In the genomic region with DNA sequence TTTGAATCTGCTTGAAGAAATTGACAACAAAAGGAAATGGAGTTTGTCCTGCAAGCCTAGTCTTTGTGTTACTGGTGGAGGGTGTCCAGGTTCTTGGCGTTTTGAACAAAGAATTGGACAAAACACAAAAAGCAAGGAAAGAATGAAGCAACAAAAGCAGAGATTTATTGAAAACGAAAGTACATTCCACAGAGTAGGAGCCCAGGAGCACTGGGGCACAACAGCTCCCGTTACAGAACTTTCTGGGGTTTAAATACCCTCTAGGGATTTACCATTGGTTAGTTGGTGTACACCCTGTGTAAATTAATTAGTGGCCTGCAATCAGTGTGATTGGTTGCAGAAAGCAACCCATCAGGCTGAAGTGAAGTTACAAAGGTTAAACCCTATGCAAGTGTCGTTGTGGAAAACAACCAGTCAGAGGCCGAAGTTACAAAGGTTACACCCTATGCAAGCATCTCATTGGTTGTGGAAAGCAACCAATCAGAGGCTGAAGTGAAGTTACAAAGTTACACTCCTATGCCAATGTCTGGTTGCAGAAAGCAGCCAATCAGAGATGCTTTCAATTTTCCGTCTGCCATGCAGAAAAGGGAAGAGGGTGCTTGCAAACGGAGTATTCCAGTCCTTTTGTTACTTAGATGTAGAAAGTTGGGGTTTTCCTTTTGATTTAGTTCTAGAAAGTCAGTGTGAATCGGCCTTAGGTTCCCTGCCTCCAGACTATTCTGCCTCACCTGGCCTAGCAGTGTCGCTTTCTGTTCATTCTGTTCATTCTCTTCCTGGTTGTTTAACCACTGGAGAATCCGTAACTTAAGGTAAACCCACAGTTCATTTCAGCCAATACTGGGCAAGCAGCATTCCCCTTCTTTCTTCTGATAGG, we compare ENCODE assay signal across 14 cellular contexts. TPM values are rescaled to one million over a fixed set of nuclear protein-coding genes. Genes with fewer than 3 reads are reported as not detected.
DNase-seq lines count a peak whose midpoint lies in the region; ATAC-seq and TF ChIP-seq lines count a peak whose summit lies in the region.
"Had no signal": no experiment of that assay in that cellular context is flagged by ENCODE, and none has a peak within 500 bp of the region (broad histone marks: within the 10 kb centered on the region; RNA-seq: fewer than 3 reads in every experiment).

No MANE protein-coding gene starts in this region.

- H3K27ac Mint-ChIP-seq in activated CD4-positive, alpha-beta memory T cell treated with anti-CD3 and anti-CD28 coated beads for 36 hours = no peak overlapping the region

- CTCF ChIA-PET in activated CD4-positive, alpha-beta memory T cell treated with anti-CD3 and anti-CD28 coated beads for 36 hours (lab: Charles Lee) = no interaction called here

- peaks cover 23% of the 10 kb centered on the region for H3K4me1 ChIP-seq in ACC112 (ENCODE audit: control insufficient read depth, insufficient read depth, low read length, unreplicated experiment)

- intact Hi-C loops in activated CD4-positive, alpha-beta memory T cell treated with anti-CD3 and anti-CD28 coated beads for 36 hours (cut with micrococcal nuclease) = no loop called here

- peaks cover 23% of the 10 kb centered on the region for H3K36me3 ChIP-seq in ACC112 (ENCODE audit: insufficient read depth, low read length)

- H3K9me3 Mint-ChIP-seq in activated CD4-positive, alpha-beta memory T cell treated with anti-CD3 and anti-CD28 coated beads for 36 hours = no peaks in the 10 kb centered on the region

- H2AFZ ChIP-seq in ACC112 (ENCODE audit: low read length, unreplicated experiment) = no peak overlapping the region

- H3K36me3 Mint-ChIP-seq in activated CD4-positive, alpha-beta memory T cell treated with anti-CD3 and anti-CD28 coated beads for 36 hours = peaks cover 11% of the 10 kb centered on the region

- H3K79me2 ChIP-seq in ACC112 (ENCODE audit: control insufficient read depth, insufficient read depth, low read length, unreplicated experiment) = no peaks in the 10 kb centered on the region

- H3K4me3 ChIP-seq in ACC112 (ENCODE audit: low read depth, low read length) (0 out of 2 replicates have a peak overlapping the region, but pooled peaks have one; percentile 15), HL-60 (replicated peaks; ENCODE audit: insufficient read depth, low read length) (peak overlapping the region; percentile 57)

- H3K27me3 ChIP-seq in ACC112 (ENCODE audit: insufficient read depth, low read length) (no peaks in the 10 kb centered on the region), HL-60 (ENCODE audit: insufficient read depth, poor library complexity, severe bottlenecking) (no peaks in the 10 kb centered on the region)

- H3K4me3 Mint-ChIP-seq in activated CD4-positive, alpha-beta memory T cell treated with anti-CD3 and anti-CD28 coated beads for 36 hours = peak overlapping the region; percentile 16

- DNase-seq in HL-60 (ENCODE audit: low read depth in 1 of 2, low spot score in 1 of 2) (peak; percentile 94 to 96), left lobe of liver (ENCODE audit: low spot score) (peak; percentile 50), ureter (ENCODE audit: low spot score) (no peak), NCI-H146 treated with DMSO at 0.1 percent for 48 hours (lab: John Stamatoyannopoulos, UW; ENCODE audit: unreplicated experiment) (no peak), NCI-H1092 (lab: John Stamatoyannopoulos, UW) (no peak)
- DNase-seq in activated CD4-positive, alpha-beta memory T cell treated with anti-CD3 and anti-CD28 coated beads for 36 hours = no peak
- DNase-seq: activated CD4-positive, CD25-positive, alpha-beta regulatory T cell treated with anti-CD3 and anti-CD28 coated beads, Interleukin-2, amount 50 U/mL, for 72 hours; foreskin fibroblast; stimulated activated CD8-positive, alpha-beta memory T cell treated with anti-CD3 and anti-CD28 coated beads, Interleukin-4, amount 100 ng/mL, for 48 hours had no signal

- no peak for TF ChIP-seq CTCF in HL-60 (IDR thresholded peaks at IDR 0.05; ENCODE audit: insufficient read depth, low read length)

- H3K27me3 Mint-ChIP-seq in activated CD4-positive, alpha-beta memory T cell treated with anti-CD3 and anti-CD28 coated beads for 36 hours = no peaks in the 10 kb centered on the region

- H3K4me1 Mint-ChIP-seq in activated CD4-positive, alpha-beta memory T cell treated with anti-CD3 and anti-CD28 coated beads for 36 hours (ENCODE audit: low read depth) = peaks cover 8% of the 10 kb centered on the region

- ATAC-seq in left lobe of liver (peak; percentile 52), HG03442 (IDR thresholded peaks at IDR 0.05; ENCODE audit: unreplicated experiment) (no peak)

- POLR2A ChIA-PET in activated CD4-positive, alpha-beta memory T cell treated with anti-CD3 and anti-CD28 coated beads for 36 hours (lab: Charles Lee) = no interaction called here

- H3K27ac ChIP-seq in ACC112 (ENCODE audit: low read depth, low read length) = no peak overlapping the region
- peak overlapping the region; percentile 94 for H3K27ac ChIP-seq in HL-60 (replicated peaks)

RNA-seq across cellular contexts. Expression of gene PTH2R, which starts 47.6 kb away (rescaled TPM):
- total RNA-seq in activated CD4-positive, alpha-beta memory T cell treated with anti-CD3 and anti-CD28 coated beads for 36 hours = under 1 TPM in 1 of 2 experiments, not detected in 1; 0.10 TPM
- total RNA-seq in left lobe of liver (0.18 TPM), ureter (not detected)
- total RNA-seq: Daoy, NCI-H460, Right ventricle myocardium inferior had no signal

Comparison
In these comparisons a context has a peak if more than half of its experiments do, and no peak if none do; other contexts are left out.
1. DNase-seq: peak in HL-60 (2 of 2) and left lobe of liver (single experiment); none in activated CD4-positive, alpha-beta memory T cell treated with anti-CD3 and anti-CD28 coated beads for 36 hours (single experiment), ureter (single experiment), NCI-H146 treated with DMSO at 0.1 percent for 48 hours (single experiment) and NCI-H1092 (single experiment).